Comparison of ENCODE assay signal across 19 cellular contexts in the genomic region with DNA sequence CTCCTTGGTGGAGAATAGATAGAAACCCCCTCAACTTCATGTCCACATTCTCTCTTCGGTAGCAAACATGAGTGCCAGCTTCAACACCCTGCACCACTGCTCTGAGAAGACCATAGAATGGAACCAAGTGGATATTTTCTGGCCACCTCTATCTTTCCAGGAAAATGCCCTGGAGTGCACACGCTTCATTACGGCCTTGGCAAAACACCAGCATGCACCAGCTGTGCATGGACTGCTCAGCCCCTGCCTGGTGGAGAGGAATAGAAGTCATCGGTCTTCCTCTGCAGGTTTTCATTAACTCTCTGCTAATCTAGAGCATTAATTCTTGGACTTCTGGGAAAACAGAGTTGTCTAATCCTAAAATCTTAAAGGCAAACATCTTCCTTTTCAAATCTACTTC.
DNase-seq lines count a peak whose midpoint lies in the region; ATAC-seq lines count a peak whose summit lies in the region.
"Had no signal": no experiment of that assay in that cellular context is flagged by ENCODE, and none has a peak within 500 bp of the region (broad histone marks: within the 10 kb centered on the region; RNA-seq: fewer than 3 reads in every experiment).

No MANE protein-coding gene starts in this region.

- H3K27me3 ChIP-seq in SJCRH30, result no peaks in the 10 kb centered on the region
- H3K27me3 ChIP-seq: esophagus squamous epithelium, testis had no signal

- H3K27ac ChIP-seq in SJCRH30, result no peak overlapping the region
- H3K27ac ChIP-seq: esophagus squamous epithelium, psoas muscle, spleen, testis had no signal

- no peak for ATAC-seq in GM18858 (IDR thresholded peaks at IDR 0.05; ENCODE audit: unreplicated experiment)
- ATAC-seq: activated CD4-positive, alpha-beta T cell treated with anti-CD3 and anti-CD28 coated beads for 36 hours; activated CD8-positive, alpha-beta memory T cell treated with anti-CD3 and anti-CD28 coated beads, Interleukin-2, amount 10 ng/mL, durations not matched to agents 7 days and 5 days; natural killer cell; Panc1; psoas muscle had no signal

- DNase-seq in DMS 273 treated with DMSO at 0.1 percent for 48 hours (lab: John Stamatoyannopoulos, UW) (peak; percentile 86), NCI-H1092 treated with DMSO at 0.1 percent for 48 hours (lab: John Stamatoyannopoulos, UW) (peak; percentile 84), SJCRH30 (peak; percentile 33 to 60), myocyte (ENCODE audit: low read depth) (peak; percentile 18), DMS153 treated with DMSO at 0.1 percent for 48 hours (lab: John Stamatoyannopoulos, UW; ENCODE audit: unreplicated experiment) (no peak), NCI-H2107 (lab: John Stamatoyannopoulos, UW) (no peak), HK-2 (ENCODE audit: unreplicated experiment) (no peak)
- DNase-seq: activated CD4-positive, alpha-beta T cell treated with anti-CD3 and anti-CD28 coated beads for 36 hours; activated CD8-positive, alpha-beta memory T cell treated with anti-CD3 and anti-CD28 coated beads, Interleukin-2, amount 10 ng/mL, durations not matched to agents 7 days and 5 days; effector CD8-positive, alpha-beta T cell; esophagus squamous epithelium; mesenchymal stem cell; natural killer cell; NCI-H526; psoas muscle; spleen; testis had no signal

- H3K4me1 ChIP-seq in SJCRH30, result no peaks in the 10 kb centered on the region; the same call in 1 of the 2 replicates
- H3K4me1 ChIP-seq: esophagus squamous epithelium, psoas muscle, spleen, testis had no signal

- no peaks in the 10 kb centered on the region for H3K9me3 ChIP-seq in SJCRH30 (replicated peaks)
- H3K9me3 ChIP-seq: esophagus squamous epithelium, psoas muscle, spleen, testis had no signal

- no peak overlapping the region for H3K4me3 ChIP-seq in SJCRH30
- H3K4me3 ChIP-seq: esophagus squamous epithelium, psoas muscle, spleen, testis had no signal

- no peaks in the 10 kb centered on the region for H3K36me3 ChIP-seq in SJCRH30
- H3K36me3 ChIP-seq: esophagus squamous epithelium, spleen had no signal

Comparison
In these comparisons a context has a peak if more than half of its experiments do, and no peak if none do; other contexts are left out.
1. DNase-seq: peak in DMS 273 treated with DMSO at 0.1 percent for 48 hours (single experiment), NCI-H1092 treated with DMSO at 0.1 percent for 48 hours (single experiment), SJCRH30 (2 of 2) and myocyte (single experiment); none in DMS153 treated with DMSO at 0.1 percent for 48 hours (single experiment), NCI-H2107 (single experiment) and HK-2 (single experiment).